24 cellular contexts compared by ENCODE assay signal in genomic region chr13:52779028-52779612, GRCh38. TPM values are rescaled to one million over a fixed set of nuclear protein-coding genes. Genes with fewer than 3 reads are reported as not detected.
A peak's percentile ranks its signal among the peaks of the same experiment; 100 is the strongest.
DNase-seq lines count a peak whose midpoint lies in the region; ATAC-seq lines count a peak whose summit lies in the region.
"Had no signal": no experiment of that assay in that cellular context is flagged by ENCODE, and none has a peak within 500 bp of the region (broad histone marks: within the 10 kb centered on the region; RNA-seq: fewer than 3 reads in every experiment).

No MANE protein-coding gene starts in this region.

- H3K27ac ChIP-seq in aorta (ENCODE audit: low read depth in 1 of 2, low read length in 2 of 2): no peak overlapping the region
- H3K27ac ChIP-seq: body of pancreas had no signal

- H3K27me3 ChIP-seq in aorta (ENCODE audit: control insufficient read depth in 1 of 2, insufficient read depth in 2 of 2, low read length in 1 of 2): peaks cover 0 to 3% of the 10 kb centered on the region in 2 donors
- H3K27me3 ChIP-seq: body of pancreas had no signal

- no peaks in the 10 kb centered on the region for H3K36me3 Mint-ChIP-seq in activated naive CD8-positive, alpha-beta T cell treated with anti-CD3 and anti-CD28 coated beads, Interleukin-2, amount 50 U/mL, for 24 hours (ENCODE audit: low read depth)
- H3K36me3 Mint-ChIP-seq: activated CD8-positive, alpha-beta memory T cell treated with anti-CD3 and anti-CD28 coated beads, Interleukin-2, amount 10 ng/mL, durations not matched to agents 7 days and 5 days; activated naive CD8-positive, alpha-beta T cell treated with anti-CD3 and anti-CD28 coated beads for 36 hours; IgD-negative memory B cell; type B pancreatic cell had no signal

- H3K36me3 ChIP-seq in aorta (ENCODE audit: control insufficient read depth in 1 of 2, insufficient read depth in 2 of 2, low read length in 1 of 2): no peaks in the 10 kb centered on the region

- ATAC-seq in aorta (ENCODE audit: low FRiP score): no peak
- ATAC-seq in activated naive CD8-positive, alpha-beta T cell treated with anti-CD3 and anti-CD28 coated beads, Interleukin-2, amount 50 U/mL, for 24 hours: no peak
- ATAC-seq: activated CD8-positive, alpha-beta memory T cell treated with anti-CD3 and anti-CD28 coated beads, Interleukin-2, amount 10 ng/mL, durations not matched to agents 7 days and 5 days; activated T-helper 17 cell treated with anti-CD3 and anti-CD28 coated beads, Interleukin-2, amount 50 U/mL, for 72 hours; body of pancreas; left ventricle myocardium superior had no signal

- no peaks in the 10 kb centered on the region for H3K9me3 ChIP-seq in aorta (ENCODE audit: control insufficient read depth, low read length)
- H3K9me3 ChIP-seq: body of pancreas had no signal

- 33 to 45% methylated on average over 12 of the region's 12 CpGs for WGBS in aorta, 2 donors

- no peak overlapping the region for H3K4me3 ChIP-seq in aorta (ENCODE audit: low read length in 2 of 2)
- H3K4me3 ChIP-seq: body of pancreas had no signal

- H3K4me1 Mint-ChIP-seq in activated naive CD8-positive, alpha-beta T cell treated with anti-CD3 and anti-CD28 coated beads, Interleukin-2, amount 50 U/mL, for 24 hours: no peaks in the 10 kb centered on the region
- H3K4me1 Mint-ChIP-seq: activated CD4-positive, alpha-beta T cell treated with anti-CD3 and anti-CD28 coated beads, Interleukin-2, amount 10 ng/mL, durations not matched to agents 24 days and 14 days; activated CD8-positive, alpha-beta memory T cell treated with anti-CD3 and anti-CD28 coated beads, Interleukin-2, amount 10 ng/mL, durations not matched to agents 7 days and 5 days; activated naive CD8-positive, alpha-beta T cell treated with anti-CD3 and anti-CD28 coated beads for 36 hours; activated T-helper 17 cell treated with anti-CD3 and anti-CD28 coated beads, Interleukin-2, amount 50 U/mL, for 72 hours had no signal

- intact Hi-C loops in aorta (cut with DNase I): no loop called here

- no peak overlapping the region for H3K27ac Mint-ChIP-seq in activated naive CD8-positive, alpha-beta T cell treated with anti-CD3 and anti-CD28 coated beads, Interleukin-2, amount 50 U/mL, for 24 hours
- H3K27ac Mint-ChIP-seq: activated CD4-positive, alpha-beta T cell treated with anti-CD3 and anti-CD28 coated beads, Interleukin-2, amount 10 ng/mL, durations not matched to agents 24 days and 14 days; activated CD8-positive, alpha-beta memory T cell treated with anti-CD3 and anti-CD28 coated beads, Interleukin-2, amount 10 ng/mL, durations not matched to agents 7 days and 5 days; activated naive CD8-positive, alpha-beta T cell treated with anti-CD3 and anti-CD28 coated beads for 36 hours; activated T-helper 17 cell treated with anti-CD3 and anti-CD28 coated beads, Interleukin-2, amount 50 U/mL, for 72 hours; HFFc6; IgD-negative memory B cell; type B pancreatic cell had no signal

- H3K9me3 Mint-ChIP-seq in activated naive CD8-positive, alpha-beta T cell treated with anti-CD3 and anti-CD28 coated beads, Interleukin-2, amount 50 U/mL, for 24 hours: no peaks in the 10 kb centered on the region
- H3K9me3 Mint-ChIP-seq: activated CD4-positive, alpha-beta T cell treated with anti-CD3 and anti-CD28 coated beads, Interleukin-2, amount 10 ng/mL, durations not matched to agents 24 days and 14 days; activated naive CD8-positive, alpha-beta T cell treated with anti-CD3 and anti-CD28 coated beads for 36 hours; activated T-helper 17 cell treated with anti-CD3 and anti-CD28 coated beads, Interleukin-2, amount 50 U/mL, for 72 hours; HFFc6; IgD-negative memory B cell; type B pancreatic cell had no signal

- no peaks in the 10 kb centered on the region for H3K4me1 ChIP-seq in aorta (ENCODE audit: control insufficient read depth in 1 of 2, insufficient read depth in 2 of 2, low read length in 2 of 2)
- H3K4me1 ChIP-seq: body of pancreas had no signal

- DNase-seq in DMS79 treated with DMSO at 0.1 percent for 48 hours (lab: John Stamatoyannopoulos, UW) (peak; percentile 38), DMS79 (lab: John Stamatoyannopoulos, UW) (no peak), NCI-H82 (lab: John Stamatoyannopoulos, UW) (peak; percentile 92), epidermal melanocyte (ENCODE audit: insufficient read length, low spot score) (peak; percentile 70), pons (ENCODE audit: low spot score) (peak; percentile 65), aorta (no peak), mucosa of gallbladder (ENCODE audit: low spot score) (no peak)
- no peak for DNase-seq in activated naive CD8-positive, alpha-beta T cell treated with anti-CD3 and anti-CD28 coated beads, Interleukin-2, amount 50 U/mL, for 24 hours
- DNase-seq: activated CD4-positive, alpha-beta T cell treated with anti-CD3 and anti-CD28 coated beads, Interleukin-2, amount 10 ng/mL, durations not matched to agents 24 days and 14 days; activated CD8-positive, alpha-beta memory T cell treated with anti-CD3 and anti-CD28 coated beads, Interleukin-2, amount 10 ng/mL, durations not matched to agents 7 days and 5 days; activated naive CD8-positive, alpha-beta T cell treated with anti-CD3 and anti-CD28 coated beads for 36 hours; body of pancreas; Calu3; HFFc6; left ventricle myocardium superior; NCI-H1930; retina had no signal

- peaks cover 5% of the 10 kb centered on the region for H3K27me3 Mint-ChIP-seq in activated naive CD8-positive, alpha-beta T cell treated with anti-CD3 and anti-CD28 coated beads, Interleukin-2, amount 50 U/mL, for 24 hours

- H3K4me3 Mint-ChIP-seq in activated naive CD8-positive, alpha-beta T cell treated with anti-CD3 and anti-CD28 coated beads, Interleukin-2, amount 50 U/mL, for 24 hours: no peak overlapping the region
- H3K4me3 Mint-ChIP-seq: activated CD4-positive, alpha-beta T cell treated with anti-CD3 and anti-CD28 coated beads, Interleukin-2, amount 10 ng/mL, durations not matched to agents 24 days and 14 days; activated CD8-positive, alpha-beta memory T cell treated with anti-CD3 and anti-CD28 coated beads, Interleukin-2, amount 10 ng/mL, durations not matched to agents 7 days and 5 days; activated naive CD8-positive, alpha-beta T cell treated with anti-CD3 and anti-CD28 coated beads for 36 hours; activated T-helper 17 cell treated with anti-CD3 and anti-CD28 coated beads, Interleukin-2, amount 50 U/mL, for 72 hours; HFFc6; IgD-negative memory B cell; type B pancreatic cell had no signal

RNA-seq across cellular contexts. Expression of gene CNMD, which starts 39.5 kb away (rescaled TPM):
- total RNA-seq in aorta (not detected), mucosa of gallbladder (0.26 TPM)
- not detected for polyA plus RNA-seq in aorta
- total RNA-seq: A172; activated CD4-positive, alpha-beta T cell treated with anti-CD3 and anti-CD28 coated beads, Interleukin-2, amount 10 ng/mL, durations not matched to agents 24 days and 14 days; activated CD8-positive, alpha-beta memory T cell treated with anti-CD3 and anti-CD28 coated beads, Interleukin-2, amount 10 ng/mL, durations not matched to agents 7 days and 5 days; activated naive CD8-positive, alpha-beta T cell treated with anti-CD3 and anti-CD28 coated beads for 36 hours; activated T-helper 17 cell treated with anti-CD3 and anti-CD28 coated beads, Interleukin-2, amount 50 U/mL, for 72 hours; Calu3; fibroblast of lung; G401; HFFc6; left ventricle myocardium superior had no signal
- polyA plus RNA-seq: BJ, fibroblast of lung, IgD-negative memory B cell had no signal

Comparison
In these comparisons a context has a peak if more than half of its experiments do, and no peak if none do; other contexts are left out.
1. DNase-seq: peak in DMS79 treated with DMSO at 0.1 percent for 48 hours (single experiment), NCI-H82 (single experiment), epidermal melanocyte (single experiment) and pons (single experiment); none in DMS79 (single experiment), aorta (0 of 2), mucosa of gallbladder (single experiment) and activated naive CD8-positive, alpha-beta T cell treated with anti-CD3 and anti-CD28 coated beads, Interleukin-2, amount 50 U/mL, for 24 hours (single experiment).